ENCODE assay signal across 1 cellular context in genomic region chr7:29556405-29557195, GRCh38.
TF ChIP-seq lines count a peak whose summit lies in the region.

No MANE protein-coding gene starts in this region.

TF ChIP-seq in GM23338, 12 proteins besides CTCF, POLR2A, EP300 and RAD21 (continued from another document):
- TF ChIP-seq ZNF462 (CRISPR knock-in tag; IDR thresholded peaks at IDR 0.05) (no peak), ZNF114 (CRISPR knock-in tag; IDR thresholded peaks at IDR 0.05) (no peak)
